Comparison of ENCODE assay signal across 8 cellular contexts in the genomic region with DNA sequence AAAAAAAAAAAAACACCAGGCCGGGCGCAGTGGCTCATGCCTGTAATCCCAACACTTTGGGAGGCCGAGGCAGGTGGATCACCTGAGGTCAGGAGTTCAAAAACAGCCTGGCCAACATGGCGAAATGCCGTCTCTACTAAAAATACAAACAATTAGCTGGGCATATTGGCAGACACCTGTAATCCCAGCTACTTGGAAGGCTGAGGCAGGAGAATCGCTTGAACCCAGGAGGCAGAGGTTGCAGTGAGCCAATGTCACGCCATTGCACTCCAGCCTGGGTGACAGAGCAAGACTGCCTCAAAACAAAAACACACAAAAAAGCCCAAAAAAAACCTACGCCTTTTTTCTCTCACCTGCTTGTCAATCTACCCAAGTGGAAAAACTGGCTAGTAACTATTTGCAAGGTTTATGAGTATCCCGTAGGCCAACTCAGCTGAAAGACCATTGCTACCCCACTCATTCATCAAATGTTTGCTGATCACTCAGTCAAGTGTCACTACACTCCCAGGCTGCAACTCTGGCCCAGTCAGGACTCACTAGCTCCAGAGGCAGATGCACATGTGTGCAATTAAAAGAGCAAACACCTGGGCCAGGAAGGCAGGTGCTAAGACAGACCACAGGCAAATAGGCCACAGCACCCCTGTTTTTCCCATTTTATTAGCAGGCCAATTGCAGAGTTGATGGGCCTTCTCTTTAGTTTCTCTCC. TPM values are rescaled to one million over a fixed set of nuclear protein-coding genes. Genes with fewer than 3 reads are reported as not detected.
A peak's percentile ranks its signal among the peaks of the same experiment; 100 is the strongest.
DNase-seq lines count a peak whose midpoint lies in the region; ATAC-seq and TF ChIP-seq lines count a peak whose summit lies in the region.

No MANE protein-coding gene starts in this region.

- H3K9me3 Mint-ChIP-seq in activated naive CD4-positive, alpha-beta T cell treated with anti-CD3 and anti-CD28 coated beads, Interleukin-2, amount 10 ng/mL, durations not matched to agents 7 days and 5 days, result no peaks in the 10 kb centered on the region
- H3K9me3 Mint-ChIP-seq in activated CD8-positive, alpha-beta T cell treated with anti-CD3 and anti-CD28 coated beads for 36 hours, result no peaks in the 10 kb centered on the region
- no peaks in the 10 kb centered on the region for H3K9me3 Mint-ChIP-seq in type B pancreatic cell

- peak overlapping the region; percentile 96 for H3K4me3 Mint-ChIP-seq in activated naive CD4-positive, alpha-beta T cell treated with anti-CD3 and anti-CD28 coated beads, Interleukin-2, amount 10 ng/mL, durations not matched to agents 7 days and 5 days
- H3K4me3 Mint-ChIP-seq in activated CD8-positive, alpha-beta T cell treated with anti-CD3 and anti-CD28 coated beads for 36 hours, result peak overlapping the region; percentile 92
- peak overlapping the region; percentile 83 for H3K4me3 Mint-ChIP-seq in type B pancreatic cell

- H3K4me1 Mint-ChIP-seq in activated naive CD4-positive, alpha-beta T cell treated with anti-CD3 and anti-CD28 coated beads, Interleukin-2, amount 10 ng/mL, durations not matched to agents 7 days and 5 days, result peaks cover 64% of the 10 kb centered on the region
- H3K4me1 Mint-ChIP-seq in activated CD8-positive, alpha-beta T cell treated with anti-CD3 and anti-CD28 coated beads for 36 hours (ENCODE audit: low read depth), result peaks cover 32% of the 10 kb centered on the region
- H3K4me1 Mint-ChIP-seq in type B pancreatic cell (ENCODE audit: unreplicated experiment), result peaks cover 51% of the 10 kb centered on the region

- H3K27me3 Mint-ChIP-seq in activated naive CD4-positive, alpha-beta T cell treated with anti-CD3 and anti-CD28 coated beads, Interleukin-2, amount 10 ng/mL, durations not matched to agents 7 days and 5 days, result no peaks in the 10 kb centered on the region
- no peaks in the 10 kb centered on the region for H3K27me3 Mint-ChIP-seq in activated CD8-positive, alpha-beta T cell treated with anti-CD3 and anti-CD28 coated beads for 36 hours
- H3K27me3 Mint-ChIP-seq in type B pancreatic cell, result no peaks in the 10 kb centered on the region

- no peak for TF ChIP-seq CTCF in activated CD8-positive, alpha-beta T cell treated with anti-CD3 and anti-CD28 coated beads for 36 hours (IDR thresholded peaks at IDR 0.05)
- TF ChIP-seq CTCF in type B pancreatic cell (conservative IDR thresholded peaks at IDR 0.05) (no peak), GM10248 (IDR thresholded peaks at IDR 0.05; ENCODE audit: control extremely low read depth, extremely low read depth, low read depth, missing control alignments) (no peak)

- peaks cover 11% of the 10 kb centered on the region for H3K36me3 Mint-ChIP-seq in activated naive CD4-positive, alpha-beta T cell treated with anti-CD3 and anti-CD28 coated beads, Interleukin-2, amount 10 ng/mL, durations not matched to agents 7 days and 5 days
- no peaks in the 10 kb centered on the region for H3K36me3 Mint-ChIP-seq in activated CD8-positive, alpha-beta T cell treated with anti-CD3 and anti-CD28 coated beads for 36 hours (ENCODE audit: low read depth)
- H3K36me3 Mint-ChIP-seq in type B pancreatic cell, result no peaks in the 10 kb centered on the region

- POLR2A ChIA-PET in activated CD8-positive, alpha-beta T cell treated with anti-CD3 and anti-CD28 coated beads for 36 hours (lab: Charles Lee), result interaction anchor here (1.0 kb wide), 1 partner anchor 23 kb away, joined by 3 read pairs; no protein-coding TSS in a partner anchor
- POLR2A ChIA-PET in GM10248 (lab: Yijun Ruan, JAX), result interaction anchor here (0.7 kb wide), 1 partner anchor 119 kb away, joined by 4 read pairs; no protein-coding TSS in a partner anchor

- ATAC-seq in activated CD8-positive, alpha-beta T cell treated with anti-CD3 and anti-CD28 coated beads for 36 hours, result no peak
- ATAC-seq in left lobe of liver, result no peak

- H3K27ac Mint-ChIP-seq in activated naive CD4-positive, alpha-beta T cell treated with anti-CD3 and anti-CD28 coated beads, Interleukin-2, amount 10 ng/mL, durations not matched to agents 7 days and 5 days, result peak overlapping the region; percentile 38
- H3K27ac Mint-ChIP-seq in activated CD8-positive, alpha-beta T cell treated with anti-CD3 and anti-CD28 coated beads for 36 hours, result no peak overlapping the region
- H3K27ac Mint-ChIP-seq in type B pancreatic cell, result peak overlapping the region; percentile 99

- intact Hi-C loops in activated CD8-positive, alpha-beta T cell treated with anti-CD3 and anti-CD28 coated beads for 36 hours (cut with micrococcal nuclease), result no loop called here

- no peak for DNase-seq in activated naive CD4-positive, alpha-beta T cell treated with anti-CD3 and anti-CD28 coated beads, Interleukin-2, amount 10 ng/mL, durations not matched to agents 7 days and 5 days
- DNase-seq in activated naive CD4-positive, alpha-beta T cell treated with Interleukin-2 at 50 U/mL for 16 hours, result no peak
- DNase-seq in activated CD8-positive, alpha-beta T cell treated with anti-CD3 and anti-CD28 coated beads for 36 hours, result no peak
- peak; percentile 77 for DNase-seq in left lobe of liver (ENCODE audit: low spot score)
- DNase-seq in type B pancreatic cell (ENCODE audit: extremely low spot score, unreplicated experiment), result no peak
- no peak for DNase-seq in kidney tubule cell (ENCODE audit: low spot score)
- no peak for DNase-seq in cerebellar cortex (ENCODE audit: low spot score)
- no peak for DNase-seq in GM10248 (ENCODE audit: extremely low spot score)

- CTCF ChIA-PET in activated naive CD4-positive, alpha-beta T cell treated with anti-CD3 and anti-CD28 coated beads, Interleukin-2, amount 10 ng/mL, durations not matched to agents 7 days and 5 days (lab: Charles Lee), result interaction anchor here (0.8 to 12.4 kb wide), 5 partner anchors 7 to 26 kb away, joined by 3 to 118 read pairs (median 4); no protein-coding TSS in a partner anchor
- CTCF ChIA-PET in activated CD8-positive, alpha-beta T cell treated with anti-CD3 and anti-CD28 coated beads for 36 hours (lab: Charles Lee), result interaction anchor here (1.3 to 30.4 kb wide), 4 partner anchors 0 to 69 kb away, joined by 5 to 796 read pairs (median 404); a partner anchor contains a TSS
- CTCF ChIA-PET in GM10248 (lab: Yijun Ruan, JAX), result interaction anchor here (2.0 to 29.4 kb wide), 4 partner anchors 2 to 57 kb away, joined by 6 to 685 read pairs (median 504); a partner anchor contains a TSS

RNA-seq across cellular contexts. Expression of a gene that starts 2.0 kb away (rescaled TPM):
- 10 to 100 TPM; 55.3 to 56.2 TPM for total RNA-seq in activated CD8-positive, alpha-beta T cell treated with anti-CD3 and anti-CD28 coated beads for 36 hours
- total RNA-seq in left lobe of liver (67.7 TPM), type B pancreatic cell (ENCODE audit: low replicate concordance) (7.3 and 139 TPM in 2 replicates)

RNA-seq across cellular contexts. Expression of a gene that starts 34.0 kb away (rescaled TPM):
- 1 to 10 TPM; 1.6 to 2.1 TPM for total RNA-seq in activated CD8-positive, alpha-beta T cell treated with anti-CD3 and anti-CD28 coated beads for 36 hours
- total RNA-seq in left lobe of liver (4.6 TPM), type B pancreatic cell (ENCODE audit: low replicate concordance) (38.1 and 44.9 TPM in 2 replicates)

RNA-seq across cellular contexts. Expression of a gene that starts 36.0 kb away (rescaled TPM):
- total RNA-seq in activated CD8-positive, alpha-beta T cell treated with anti-CD3 and anti-CD28 coated beads for 36 hours, result 1 to 10 TPM; 6.2 to 7.9 TPM
- total RNA-seq in left lobe of liver (1.8 TPM), type B pancreatic cell (ENCODE audit: low replicate concordance) (59.3 and 132 TPM in 2 replicates)
